In the genomic region with DNA sequence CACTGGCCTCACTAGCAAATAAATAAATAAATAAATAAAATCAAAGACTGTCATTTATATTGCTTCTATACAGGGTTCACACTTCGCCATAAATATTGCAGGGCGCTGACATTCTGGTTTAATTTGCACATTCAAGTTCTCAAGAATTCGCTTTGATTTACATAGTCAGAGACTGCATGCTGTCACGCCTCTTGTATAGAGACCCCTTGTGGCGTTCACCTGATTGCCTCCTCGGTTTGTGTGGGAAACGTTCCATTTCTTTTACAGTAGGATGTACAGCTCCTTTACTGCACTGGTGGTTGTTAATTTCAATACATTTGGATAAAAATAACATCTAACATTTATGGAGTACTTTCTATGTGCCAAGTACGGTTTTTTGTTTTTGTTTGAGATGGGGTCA, we compare ENCODE assay signal across 1 cellular context.
TF ChIP-seq lines count a peak whose summit lies in the region.

No MANE protein-coding gene starts in this region.

TF ChIP-seq in GM23338, 12 proteins besides CTCF, POLR2A, EP300 and RAD21 (continued from another document):
- TF ChIP-seq, protein P1, sequence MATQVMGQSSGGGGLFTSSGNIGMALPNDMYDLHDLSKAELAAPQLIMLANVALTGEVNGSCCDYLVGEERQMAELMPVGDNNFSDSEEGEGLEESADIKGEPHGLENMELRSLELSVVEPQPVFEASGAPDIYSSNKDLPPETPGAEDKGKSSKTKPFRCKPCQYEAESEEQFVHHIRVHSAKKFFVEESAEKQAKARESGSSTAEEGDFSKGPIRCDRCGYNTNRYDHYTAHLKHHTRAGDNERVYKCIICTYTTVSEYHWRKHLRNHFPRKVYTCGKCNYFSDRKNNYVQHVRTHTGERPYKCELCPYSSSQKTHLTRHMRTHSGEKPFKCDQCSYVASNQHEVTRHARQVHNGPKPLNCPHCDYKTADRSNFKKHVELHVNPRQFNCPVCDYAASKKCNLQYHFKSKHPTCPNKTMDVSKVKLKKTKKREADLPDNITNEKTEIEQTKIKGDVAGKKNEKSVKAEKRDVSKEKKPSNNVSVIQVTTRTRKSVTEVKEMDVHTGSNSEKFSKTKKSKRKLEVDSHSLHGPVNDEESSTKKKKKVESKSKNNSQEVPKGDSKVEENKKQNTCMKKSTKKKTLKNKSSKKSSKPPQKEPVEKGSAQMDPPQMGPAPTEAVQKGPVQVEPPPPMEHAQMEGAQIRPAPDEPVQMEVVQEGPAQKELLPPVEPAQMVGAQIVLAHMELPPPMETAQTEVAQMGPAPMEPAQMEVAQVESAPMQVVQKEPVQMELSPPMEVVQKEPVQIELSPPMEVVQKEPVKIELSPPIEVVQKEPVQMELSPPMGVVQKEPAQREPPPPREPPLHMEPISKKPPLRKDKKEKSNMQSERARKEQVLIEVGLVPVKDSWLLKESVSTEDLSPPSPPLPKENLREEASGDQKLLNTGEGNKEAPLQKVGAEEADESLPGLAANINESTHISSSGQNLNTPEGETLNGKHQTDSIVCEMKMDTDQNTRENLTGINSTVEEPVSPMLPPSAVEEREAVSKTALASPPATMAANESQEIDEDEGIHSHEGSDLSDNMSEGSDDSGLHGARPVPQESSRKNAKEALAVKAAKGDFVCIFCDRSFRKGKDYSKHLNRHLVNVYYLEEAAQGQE (IDR thresholded peaks at IDR 0.05; ENCODE audit: unreplicated experiment): no peak
- TF ChIP-seq, protein P2, sequence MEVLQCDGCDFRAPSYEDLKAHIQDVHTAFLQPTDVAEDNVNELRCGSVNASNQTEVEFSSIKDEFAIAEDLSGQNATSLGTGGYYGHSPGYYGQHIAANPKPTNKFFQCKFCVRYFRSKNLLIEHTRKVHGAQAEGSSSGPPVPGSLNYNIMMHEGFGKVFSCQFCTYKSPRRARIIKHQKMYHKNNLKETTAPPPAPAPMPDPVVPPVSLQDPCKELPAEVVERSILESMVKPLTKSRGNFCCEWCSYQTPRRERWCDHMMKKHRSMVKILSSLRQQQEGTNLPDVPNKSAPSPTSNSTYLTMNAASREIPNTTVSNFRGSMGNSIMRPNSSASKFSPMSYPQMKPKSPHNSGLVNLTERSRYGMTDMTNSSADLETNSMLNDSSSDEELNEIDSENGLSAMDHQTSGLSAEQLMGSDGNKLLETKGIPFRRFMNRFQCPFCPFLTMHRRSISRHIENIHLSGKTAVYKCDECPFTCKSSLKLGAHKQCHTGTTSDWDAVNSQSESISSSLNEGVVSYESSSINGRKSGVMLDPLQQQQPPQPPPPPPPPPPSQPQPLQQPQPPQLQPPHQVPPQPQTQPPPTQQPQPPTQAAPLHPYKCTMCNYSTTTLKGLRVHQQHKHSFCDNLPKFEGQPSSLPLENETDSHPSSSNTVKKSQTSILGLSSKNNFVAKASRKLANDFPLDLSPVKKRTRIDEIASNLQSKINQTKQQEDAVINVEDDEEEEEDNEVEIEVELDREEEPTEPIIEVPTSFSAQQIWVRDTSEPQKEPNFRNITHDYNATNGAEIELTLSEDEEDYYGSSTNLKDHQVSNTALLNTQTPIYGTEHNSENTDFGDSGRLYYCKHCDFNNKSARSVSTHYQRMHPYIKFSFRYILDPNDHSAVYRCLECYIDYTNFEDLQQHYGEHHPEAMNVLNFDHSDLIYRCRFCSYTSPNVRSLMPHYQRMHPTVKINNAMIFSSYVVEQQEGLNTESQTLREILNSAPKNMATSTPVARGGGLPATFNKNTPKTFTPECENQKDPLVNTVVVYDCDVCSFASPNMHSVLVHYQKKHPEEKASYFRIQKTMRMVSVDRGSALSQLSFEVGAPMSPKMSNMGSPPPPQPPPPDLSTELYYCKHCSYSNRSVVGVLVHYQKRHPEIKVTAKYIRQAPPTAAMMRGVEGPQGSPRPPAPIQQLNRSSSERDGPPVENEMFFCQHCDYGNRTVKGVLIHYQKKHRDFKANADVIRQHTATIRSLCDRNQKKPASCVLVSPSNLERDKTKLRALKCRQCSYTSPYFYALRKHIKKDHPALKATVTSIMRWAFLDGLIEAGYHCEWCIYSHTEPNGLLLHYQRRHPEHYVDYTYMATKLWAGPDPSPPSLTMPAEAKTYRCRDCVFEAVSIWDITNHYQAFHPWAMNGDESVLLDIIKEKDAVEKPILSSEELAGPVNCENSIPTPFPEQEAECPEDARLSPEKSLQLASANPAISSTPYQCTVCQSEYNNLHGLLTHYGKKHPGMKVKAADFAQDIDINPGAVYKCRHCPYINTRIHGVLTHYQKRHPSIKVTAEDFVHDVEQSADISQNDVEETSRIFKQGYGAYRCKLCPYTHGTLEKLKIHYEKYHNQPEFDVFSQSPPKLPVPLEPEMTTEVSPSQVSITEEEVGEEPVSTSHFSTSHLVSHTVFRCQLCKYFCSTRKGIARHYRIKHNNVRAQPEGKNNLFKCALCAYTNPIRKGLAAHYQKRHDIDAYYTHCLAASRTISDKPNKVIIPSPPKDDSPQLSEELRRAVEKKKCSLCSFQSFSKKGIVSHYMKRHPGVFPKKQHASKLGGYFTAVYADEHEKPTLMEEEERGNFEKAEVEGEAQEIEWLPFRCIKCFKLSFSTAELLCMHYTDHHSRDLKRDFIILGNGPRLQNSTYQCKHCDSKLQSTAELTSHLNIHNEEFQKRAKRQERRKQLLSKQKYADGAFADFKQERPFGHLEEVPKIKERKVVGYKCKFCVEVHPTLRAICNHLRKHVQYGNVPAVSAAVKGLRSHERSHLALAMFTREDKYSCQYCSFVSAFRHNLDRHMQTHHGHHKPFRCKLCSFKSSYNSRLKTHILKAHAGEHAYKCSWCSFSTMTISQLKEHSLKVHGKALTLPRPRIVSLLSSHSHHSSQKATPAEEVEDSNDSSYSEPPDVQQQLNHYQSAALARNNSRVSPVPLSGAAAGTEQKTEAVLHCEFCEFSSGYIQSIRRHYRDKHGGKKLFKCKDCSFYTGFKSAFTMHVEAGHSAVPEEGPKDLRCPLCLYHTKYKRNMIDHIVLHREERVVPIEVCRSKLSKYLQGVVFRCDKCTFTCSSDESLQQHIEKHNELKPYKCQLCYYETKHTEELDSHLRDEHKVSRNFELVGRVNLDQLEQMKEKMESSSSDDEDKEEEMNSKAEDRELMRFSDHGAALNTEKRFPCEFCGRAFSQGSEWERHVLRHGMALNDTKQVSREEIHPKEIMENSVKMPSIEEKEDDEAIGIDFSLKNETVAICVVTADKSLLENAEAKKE (CRISPR knock-in tag; IDR thresholded peaks at IDR 0.05): no peak
- TF ChIP-seq ZNF114 (CRISPR knock-in tag; IDR thresholded peaks at IDR 0.05) (no peak), JUNB (IDR thresholded peaks at IDR 0.05; ENCODE audit: unreplicated experiment) (no peak), ZNF331 (CRISPR knock-in tag; IDR thresholded peaks at IDR 0.05; ENCODE audit: low read depth) (no peak), NANOG (IDR thresholded peaks at IDR 0.05; ENCODE audit: borderline replicate concordance) (no peak), STAT1 (IDR thresholded peaks at IDR 0.05; ENCODE audit: unreplicated experiment) (no peak), EZH2 (IDR thresholded peaks at IDR 0.05; ENCODE audit: low read depth, unreplicated experiment) (no peak)
